Comparison of ENCODE assay signal across 16 cellular contexts in the genomic region with DNA sequence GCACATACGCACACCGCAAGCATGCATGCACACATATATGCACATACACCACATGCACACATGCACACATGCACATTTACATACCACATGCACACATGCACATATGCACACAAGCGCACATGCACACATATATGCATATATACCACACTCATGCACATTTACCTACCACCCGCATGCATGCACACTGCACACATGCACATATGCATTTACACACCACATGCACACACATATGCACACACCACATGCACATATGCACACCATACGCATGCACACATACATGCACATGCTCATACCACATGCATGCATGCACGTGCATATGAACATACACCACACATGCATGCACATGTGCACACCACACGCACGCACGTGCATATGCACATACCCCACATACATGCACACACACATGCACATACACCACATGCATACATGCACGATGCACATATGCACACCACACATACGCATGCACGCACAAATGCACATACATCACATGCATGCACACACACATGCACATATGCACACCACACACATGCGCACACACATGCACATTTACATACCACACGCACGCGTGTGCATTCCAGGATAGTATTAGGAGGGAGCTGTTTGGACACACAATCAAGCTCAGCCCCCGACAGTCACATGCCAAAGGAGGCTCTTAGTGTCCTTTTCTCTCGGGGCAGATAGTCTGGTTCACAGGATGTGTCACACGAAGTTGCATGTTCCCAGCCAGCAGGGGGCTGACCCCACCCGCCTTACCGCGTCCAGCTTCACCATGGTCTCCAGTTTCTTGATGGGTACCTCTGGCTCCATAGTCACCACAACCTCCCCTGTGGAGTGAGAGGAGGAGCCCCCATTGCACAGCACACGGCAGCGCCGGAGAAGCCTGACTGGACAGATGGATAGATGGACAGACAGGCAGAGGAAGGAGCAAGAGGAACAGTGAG. TPM values are rescaled to one million over a fixed set of nuclear protein-coding genes. Genes with fewer than 3 reads are reported as not detected.
A peak's percentile ranks its signal among the peaks of the same experiment; 100 is the strongest.
DNase-seq lines count a peak whose midpoint lies in the region; ATAC-seq and TF ChIP-seq lines count a peak whose summit lies in the region.
"Had no signal": no experiment of that assay in that cellular context is flagged by ENCODE, and none has a peak within 500 bp of the region (broad histone marks: within the 10 kb centered on the region; RNA-seq: fewer than 3 reads in every experiment).

No MANE protein-coding gene starts in this region.

- H3K36me3 ChIP-seq in left ventricle myocardium inferior (no peaks in the 10 kb centered on the region), right atrium auricular region (no peaks in the 10 kb centered on the region)

- in situ Hi-C loops in SK-MEL-5 (cut with HindIII; ENCODE audit: low pct_unique_long_range_greater_than_20kb, low sequenced_read_pairs): no loop called here

- ATAC-seq in activated T-cell treated with anti-CD3 and anti-CD28 coated beads, Interleukin-2, amount 50 U/mL, for 72 hours (replicated peaks in 1 of 2): no peak
- ATAC-seq: activated CD4-positive, alpha-beta T cell treated with anti-CD3 and anti-CD28 coated beads for 36 hours had no signal

- H3K4me1 ChIP-seq in left ventricle myocardium inferior (no peaks in the 10 kb centered on the region), right atrium auricular region (no peaks in the 10 kb centered on the region)

- H3K27ac ChIP-seq in left ventricle myocardium inferior (replicated peaks) (no peak overlapping the region), right atrium auricular region (no peak overlapping the region)
- H3K27ac ChIP-seq: KMS-11 had no signal

- H3K27me3 ChIP-seq in left ventricle myocardium inferior (ENCODE audit: low read depth): no peaks in the 10 kb centered on the region
- H3K27me3 ChIP-seq in right atrium auricular region: no peaks in the 10 kb centered on the region

- H3K4me3 ChIP-seq in left ventricle myocardium inferior (no peak overlapping the region), right atrium auricular region (no peak overlapping the region)

- peak; percentile 11 for TF ChIP-seq CTCF in left ventricle myocardium inferior (IDR thresholded peaks at IDR 0.05; ENCODE audit: borderline replicate concordance)
- no peak for TF ChIP-seq CTCF in right atrium auricular region (IDR thresholded peaks at IDR 0.05)

- no peak overlapping the region for H3K4me3 Mint-ChIP-seq in activated T-cell treated with anti-CD3 and anti-CD28 coated beads, Interleukin-2, amount 50 U/mL, for 72 hours
- H3K4me3 Mint-ChIP-seq: activated CD4-positive, alpha-beta T cell treated with anti-CD3 and anti-CD28 coated beads for 36 hours had no signal

- peaks cover 0 to 3% of the 10 kb centered on the region in 2 donors for H3K36me3 Mint-ChIP-seq in activated T-cell treated with anti-CD3 and anti-CD28 coated beads, Interleukin-2, amount 50 U/mL, for 72 hours (ENCODE audit: insufficient read depth in 2 of 2)

- no peak overlapping the region for H3K27ac Mint-ChIP-seq in activated T-cell treated with anti-CD3 and anti-CD28 coated beads, Interleukin-2, amount 50 U/mL, for 72 hours
- H3K27ac Mint-ChIP-seq: activated CD4-positive, alpha-beta T cell treated with anti-CD3 and anti-CD28 coated beads for 36 hours had no signal

- H3K27me3 Mint-ChIP-seq in activated T-cell treated with anti-CD3 and anti-CD28 coated beads, Interleukin-2, amount 50 U/mL, for 72 hours (ENCODE audit: low read depth): no peaks in the 10 kb centered on the region
- H3K27me3 Mint-ChIP-seq: activated CD4-positive, alpha-beta T cell treated with anti-CD3 and anti-CD28 coated beads for 36 hours had no signal

- H3K9me3 ChIP-seq in left ventricle myocardium inferior (replicated peaks): peaks cover 15% of the 10 kb centered on the region
- peaks cover 4 to 11% of the 10 kb centered on the region in 2 donors for H3K9me3 ChIP-seq in right atrium auricular region

- no peaks in the 10 kb centered on the region for H3K4me1 Mint-ChIP-seq in activated T-cell treated with anti-CD3 and anti-CD28 coated beads, Interleukin-2, amount 50 U/mL, for 72 hours (ENCODE audit: low read depth)
- H3K4me1 Mint-ChIP-seq: activated CD4-positive, alpha-beta T cell treated with anti-CD3 and anti-CD28 coated beads for 36 hours had no signal

- DNase-seq in left ventricle myocardium inferior: no peak
- no peak for DNase-seq in right atrium auricular region (ENCODE audit: low spot score)
- peak; percentile 18 for DNase-seq in SK-MEL-5 (ENCODE audit: low read depth, low spot score)
- DNase-seq in glomerular visceral epithelial cell (ENCODE audit: extremely low spot score): peak; percentile 13
- no peak for DNase-seq in SW480 (ENCODE audit: low spot score)
- no peak for DNase-seq in activated T-cell treated with anti-CD3 and anti-CD28 coated beads, Interleukin-2, amount 50 U/mL, for 72 hours
- no peak for DNase-seq in inferior parietal cortex (ENCODE audit: extremely low spot score)
- DNase-seq in GM19240 (ENCODE audit: insufficient read length, low spot score): no peak
- DNase-seq: activated CD4-positive, alpha-beta T cell treated with anti-CD3 and anti-CD28 coated beads for 36 hours; activated T-cell treated with anti-CD3 and anti-CD28 coated beads, Interleukin-2, amount 50 U/mL, for 48 hours; DMS79; foreskin melanocyte; NCI-H2029; T-helper 1 cell had no signal

- H3K9me3 Mint-ChIP-seq in activated T-cell treated with anti-CD3 and anti-CD28 coated beads, Interleukin-2, amount 50 U/mL, for 72 hours: peaks cover 0 to 10% of the 10 kb centered on the region in 2 donors

- intact Hi-C loops in left ventricle myocardium inferior (cut with micrococcal nuclease): no loop called here

RNA-seq across cellular contexts. Expression of a gene that starts 5.9 kb away (rescaled TPM):
- total RNA-seq in left ventricle myocardium inferior (not detected), right atrium auricular region (under 1 TPM; 0.08 to 0.33 TPM)
- total RNA-seq in SK-MEL-5 (2014; rRNA removed; shearing (Covaris generic)): not detected in 2 replicates
- not detected in 2 replicates for polyA plus RNA-seq in SK-MEL-5 (2015; cell fraction: cytosol; rRNA removed)
- polyA plus RNA-seq in SK-MEL-5 (2015; cell fraction: nucleus; rRNA removed): not detected in 2 replicates
- total RNA-seq in activated T-cell treated with anti-CD3 and anti-CD28 coated beads, Interleukin-2, amount 50 U/mL, for 72 hours: 1 to 10 TPM; 1.6 to 4.7 TPM
- total RNA-seq: astrocyte had no signal

Comparison
In these comparisons a context has a peak if more than half of its experiments do, and no peak if none do; other contexts are left out.
1. DNase-seq: peak in SK-MEL-5 (single experiment) and glomerular visceral epithelial cell (single experiment); none in left ventricle myocardium inferior (single experiment), right atrium auricular region (single experiment), SW480 (single experiment), activated T-cell treated with anti-CD3 and anti-CD28 coated beads, Interleukin-2, amount 50 U/mL, for 72 hours (0 of 2), inferior parietal cortex (single experiment) and GM19240 (single experiment).